In the genomic region with DNA sequence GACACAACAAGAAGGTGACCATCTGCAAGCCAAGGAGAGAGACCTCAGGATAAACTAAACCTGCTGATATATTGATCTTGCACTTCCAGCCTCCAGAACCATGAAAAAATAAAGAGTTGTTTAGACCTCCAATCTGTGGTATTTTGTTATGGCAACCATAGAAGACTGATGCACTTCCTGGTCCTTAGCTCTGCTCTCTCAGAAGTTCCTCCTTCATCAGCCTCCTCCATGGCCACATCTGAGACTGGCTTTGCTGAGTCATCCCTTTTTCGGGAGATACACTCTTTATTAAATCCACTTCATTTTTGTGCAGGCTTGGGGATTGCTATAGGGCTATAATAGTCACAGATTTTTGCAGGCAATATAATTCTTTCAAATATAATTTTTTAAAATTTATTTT, we compare ENCODE assay signal across 22 cellular contexts.
DNase-seq lines count a peak whose midpoint lies in the region; ATAC-seq, FAIRE-seq and TF ChIP-seq lines count a peak whose summit lies in the region.
"Had no signal": no experiment of that assay in that cellular context is flagged by ENCODE, and none has a peak within 500 bp of the region (broad histone marks: within the 10 kb centered on the region; RNA-seq: fewer than 3 reads in every experiment).

No MANE protein-coding gene starts in this region.

- TF ChIP-seq CTCF in PC-9 (conservative IDR thresholded peaks at IDR 0.05) (no peak), K562 (IDR thresholded peaks at IDR 0.05 in 2 of 3, conservative IDR thresholded peaks at IDR 0.05 in 1 of 3; ENCODE audit: insufficient read depth in 2 of 3, low read depth in 1 of 3, low read length in 3 of 3) (no peak), tibial artery (IDR thresholded peaks at IDR 0.05) (no peak)

- H3K27ac Mint-ChIP-seq in activated naive CD8-positive, alpha-beta T cell treated with anti-CD3 and anti-CD28 coated beads, Interleukin-2, amount 10 ng/mL, durations not matched to agents 7 days and 5 days: peak overlapping the region; percentile 70
- H3K27ac Mint-ChIP-seq in activated naive CD8-positive, alpha-beta T cell treated with anti-CD3 and anti-CD28 coated beads for 36 hours: no peak overlapping the region
- H3K27ac Mint-ChIP-seq: activated T-helper 1 cell treated with anti-CD3 and anti-CD28 coated beads, Interleukin-12 subunit alpha, Interleukin-12 subunit beta, Interleukin-2, Interleukin-4 antibody, amounts not matched to agents 30 ng/mL and 10 ng/mL and 1 ng/mL, durations not matched to agents 14 hours and 24 hours and 36 hours had no signal

- WGBS in K562 (ENCODE audit: insufficient coverage, low coverage, missing lambda C conversion rate): 18% methylated on average over 1 of the region's 1 CpG

- TF ChIP-seq RAD21 in K562 (CRISPR knock-in tag; conservative IDR thresholded peaks at IDR 0.05 in 1 of 2, IDR thresholded peaks at IDR 0.05 in 1 of 2): no peak

- intact Hi-C loops in PC-9 (cut with micrococcal nuclease; ENCODE audit: unreplicated experiment) (no loop called here), K562 (cut with micrococcal nuclease) (no loop called here), tibial artery (cut with DNase I; ENCODE audit: low total_unique reads) (no loop called here)

- no peak for TF ChIP-seq EP300 in K562 (IDR thresholded peaks at IDR 0.05; ENCODE audit: low read length)

- in situ Hi-C loops in K562 (cut with MboI): no loop called here

- H3K4me3 Mint-ChIP-seq in activated naive CD8-positive, alpha-beta T cell treated with anti-CD3 and anti-CD28 coated beads, Interleukin-2, amount 10 ng/mL, durations not matched to agents 7 days and 5 days: no peak overlapping the region
- no peak overlapping the region for H3K4me3 Mint-ChIP-seq in activated naive CD8-positive, alpha-beta T cell treated with anti-CD3 and anti-CD28 coated beads for 36 hours
- H3K4me3 Mint-ChIP-seq: activated T-helper 1 cell treated with anti-CD3 and anti-CD28 coated beads, Interleukin-12 subunit alpha, Interleukin-12 subunit beta, Interleukin-2, Interleukin-4 antibody, amounts not matched to agents 30 ng/mL and 10 ng/mL and 1 ng/mL, durations not matched to agents 14 hours and 24 hours and 36 hours had no signal

- peaks cover 15% of the 10 kb centered on the region for H3K36me3 Mint-ChIP-seq in activated naive CD8-positive, alpha-beta T cell treated with anti-CD3 and anti-CD28 coated beads, Interleukin-2, amount 10 ng/mL, durations not matched to agents 7 days and 5 days
- H3K36me3 Mint-ChIP-seq in activated naive CD8-positive, alpha-beta T cell treated with anti-CD3 and anti-CD28 coated beads for 36 hours: peaks cover 5% of the 10 kb centered on the region

- peaks cover 14% of the 10 kb centered on the region for H3K9me3 Mint-ChIP-seq in activated naive CD8-positive, alpha-beta T cell treated with anti-CD3 and anti-CD28 coated beads, Interleukin-2, amount 10 ng/mL, durations not matched to agents 7 days and 5 days
- peaks cover 16% of the 10 kb centered on the region for H3K9me3 Mint-ChIP-seq in activated naive CD8-positive, alpha-beta T cell treated with anti-CD3 and anti-CD28 coated beads for 36 hours

- no peak overlapping the region for H3K4me3 ChIP-seq in PC-9
- no peak overlapping the region for H3K4me3 ChIP-seq in K562
- no peak overlapping the region for H3K4me3 ChIP-seq in tibial artery
- H3K4me3 ChIP-seq: coronary artery, HAP-1, sigmoid colon, upper lobe of left lung had no signal

- peak; percentile 82 for ATAC-seq in activated naive CD8-positive, alpha-beta T cell treated with anti-CD3 and anti-CD28 coated beads, Interleukin-2, amount 10 ng/mL, durations not matched to agents 7 days and 5 days (ENCODE audit: low read depth)
- ATAC-seq in K562: peak; percentile 71
- ATAC-seq in GM18505 (IDR thresholded peaks at IDR 0.05; ENCODE audit: unreplicated experiment): no peak
- ATAC-seq in GM21447 (IDR thresholded peaks at IDR 0.05; ENCODE audit: unreplicated experiment): no peak

- H4K20me1 ChIP-seq in PC-9 (ENCODE audit: insufficient read depth): no peaks in the 10 kb centered on the region
- H4K20me1 ChIP-seq in K562 (replicated peaks; ENCODE audit: control insufficient read depth, insufficient read depth, low read length): no peaks in the 10 kb centered on the region

- no peaks in the 10 kb centered on the region for H3K79me2 ChIP-seq in PC-9 (ENCODE audit: low read depth)
- H3K79me2 ChIP-seq in K562 (ENCODE audit: control insufficient read depth, insufficient read depth, low read length): no peaks in the 10 kb centered on the region

- no peaks in the 10 kb centered on the region for H3K9me1 ChIP-seq in K562 (ENCODE audit: control insufficient read depth, insufficient read depth, low read length)

- BruUV-seq in PC-9 (replicated peaks; lab: Mats Ljungman, UMichigan) (no TSS peak), K562 (replicated peaks; lab: Mats Ljungman, UMichigan) (no TSS peak)

- FAIRE-seq in K562 (lab: Jason Lieb, UNC): peak; percentile 82
- FAIRE-seq: astrocyte, islet of Langerhans had no signal

- H3K9ac ChIP-seq in K562 (ENCODE audit: insufficient read depth in 1 of 2, low read depth in 2 of 2, low read length in 2 of 2): no peak overlapping the region

- H3K36me3 ChIP-seq in PC-9 (ENCODE audit: low read depth) (no peaks in the 10 kb centered on the region), K562 (ENCODE audit: control insufficient read depth, insufficient read depth, low read length) (no peaks in the 10 kb centered on the region), tibial artery (no peaks in the 10 kb centered on the region)
- H3K36me3 ChIP-seq: HAP-1, sigmoid colon, upper lobe of left lung had no signal

- no peaks in the 10 kb centered on the region; the same call in 1 of the 2 replicates for H3K9me3 ChIP-seq in PC-9 (ENCODE audit: insufficient read depth, low read depth)
- peaks cover 8% of the 10 kb centered on the region for H3K9me3 ChIP-seq in K562 (replicated peaks; ENCODE audit: control insufficient read depth, insufficient read depth, low read depth, low read length)
- no peaks in the 10 kb centered on the region for H3K9me3 ChIP-seq in tibial artery
- H3K9me3 ChIP-seq: HAP-1, upper lobe of left lung had no signal

- H3K9me2 ChIP-seq in PC-9 (ENCODE audit: insufficient read depth): no peaks in the 10 kb centered on the region

- H3K4me2 ChIP-seq in PC-9 (no peak overlapping the region), K562 (ENCODE audit: insufficient read depth, low read length) (no peak overlapping the region)

- DNase-seq in activated naive CD8-positive, alpha-beta T cell treated with anti-CD3 and anti-CD28 coated beads, Interleukin-2, amount 10 ng/mL, durations not matched to agents 7 days and 5 days: no peak
- DNase-seq in activated naive CD8-positive, alpha-beta T cell treated with anti-CD3 and anti-CD28 coated beads for 36 hours: no peak
- DNase-seq in PC-9 (no peak), K562 (ENCODE audit: extremely low read depth in 1 of 4, low spot score in 3 of 4) (peak in 3 of 4 experiments; percentile 17 to 48 (median 32)), tibial artery (no peak), DMS153 treated with DMSO at 0.1 percent for 48 hours (lab: John Stamatoyannopoulos, UW; ENCODE audit: unreplicated experiment) (no peak)
- DNase-seq: glutamatergic neuron; NCI-H1694 treated with DMSO at 0.1 percent for 48 hours; NCI-H526; nucleus accumbens; sigmoid colon; stimulated activated CD4-positive, alpha-beta T cell treated with anti-CD3 and anti-CD28 coated beads, Interleukin-2, amount 100 ng/mL, for 48 hours; stimulated activated CD8-positive, alpha-beta memory T cell treated with anti-CD3 and anti-CD28 coated beads, Interleukin-4, amount 100 ng/mL, for 48 hours; T-helper 2 cell had no signal

- POLR2A ChIA-PET in activated naive CD8-positive, alpha-beta T cell treated with anti-CD3 and anti-CD28 coated beads, Interleukin-2, amount 10 ng/mL, durations not matched to agents 7 days and 5 days (lab: Charles Lee): interaction anchor here (0.6 kb wide), 2 partner anchors 72 to 83 kb away, joined by 3 to 4 read pairs; no protein-coding TSS in a partner anchor
- POLR2A ChIA-PET in PC-9 (lab: Charles Lee; ENCODE audit: unreplicated experiment): no interaction called here
- POLR2A ChIA-PET in K562 (lab: Yijun Ruan, JAX): interaction anchor here (1.0 kb wide), 1 partner anchor 8 kb away, joined by 5 read pairs; no protein-coding TSS in a partner anchor

- CTCF ChIA-PET in PC-9 (lab: Charles Lee): no interaction called here
- CTCF ChIA-PET in K562 (lab: Yijun Ruan, JAX; ENCODE audit: low intra/inter-chr PET ratio): no interaction called here

- H3K27me3 ChIP-seq in PC-9 (ENCODE audit: insufficient read depth, low read depth): no peaks in the 10 kb centered on the region
- no peaks in the 10 kb centered on the region for H3K27me3 ChIP-seq in K562 (ENCODE audit: control insufficient read depth in 2 of 2, insufficient read depth in 2 of 2, low read length in 2 of 2)
- H3K27me3 ChIP-seq in tibial artery: no peaks in the 10 kb centered on the region
- H3K27me3 ChIP-seq: sigmoid colon, upper lobe of left lung had no signal

- no peaks in the 10 kb centered on the region for H3F3A ChIP-seq in PC-9 (ENCODE audit: insufficient read depth, low read depth)

- no peaks in the 10 kb centered on the region for H3K4me1 ChIP-seq in PC-9 (replicated peaks; ENCODE audit: insufficient read depth)
- H3K4me1 ChIP-seq in K562 (replicated peaks in 1 of 2; ENCODE audit: control insufficient read depth in 2 of 2, insufficient read depth in 2 of 2, low read length in 2 of 2): peaks cover 0 to 3% of the 10 kb centered on the region in 2 experiments; a peak in 2 of 5 replicates
- H3K4me1 ChIP-seq in tibial artery: peaks cover 0 to 5% (median 0%) of the 10 kb centered on the region in 4 donors
- H3K4me1 ChIP-seq: HAP-1 had no signal

- H2AFZ ChIP-seq in PC-9 (peak overlapping the region; percentile 27; the same call in 1 of the 2 replicates), K562 (ENCODE audit: low read depth, low read length) (peak overlapping the region; percentile 51; the same call in 1 of the 2 replicates)

- H3K27me3 Mint-ChIP-seq in activated naive CD8-positive, alpha-beta T cell treated with anti-CD3 and anti-CD28 coated beads, Interleukin-2, amount 10 ng/mL, durations not matched to agents 7 days and 5 days: no peaks in the 10 kb centered on the region
- H3K27me3 Mint-ChIP-seq in activated naive CD8-positive, alpha-beta T cell treated with anti-CD3 and anti-CD28 coated beads for 36 hours: no peaks in the 10 kb centered on the region

- H3K27ac ChIP-seq in PC-9: no peak overlapping the region
- no peak overlapping the region for H3K27ac ChIP-seq in K562 (ENCODE audit: extremely low read depth, low read depth, low read length)
- H3K27ac ChIP-seq in tibial artery: no peak overlapping the region
- H3K27ac ChIP-seq: coronary artery, sigmoid colon had no signal

- H3K4me1 Mint-ChIP-seq in activated naive CD8-positive, alpha-beta T cell treated with anti-CD3 and anti-CD28 coated beads, Interleukin-2, amount 10 ng/mL, durations not matched to agents 7 days and 5 days: peaks cover 25% of the 10 kb centered on the region
- peaks cover 8% of the 10 kb centered on the region for H3K4me1 Mint-ChIP-seq in activated naive CD8-positive, alpha-beta T cell treated with anti-CD3 and anti-CD28 coated beads for 36 hours

- TF ChIP-seq POLR2A in K562 (conservative IDR thresholded peaks at IDR 0.05) (no peak), GM18505 (IDR thresholded peaks at IDR 0.05; ENCODE audit: borderline replicate concordance, extremely low read depth, insufficient read depth, insufficient read length) (no peak)

Comparison
In these comparisons a context has a peak if more than half of its experiments do, and no peak if none do; other contexts are left out.
1. ATAC-seq: peak in activated naive CD8-positive, alpha-beta T cell treated with anti-CD3 and anti-CD28 coated beads, Interleukin-2, amount 10 ng/mL, durations not matched to agents 7 days and 5 days (single experiment) and K562 (single experiment); none in GM18505 (single experiment) and GM21447 (single experiment).
2. DNase-seq: peak in K562 (3 of 4); none in activated naive CD8-positive, alpha-beta T cell treated with anti-CD3 and anti-CD28 coated beads, Interleukin-2, amount 10 ng/mL, durations not matched to agents 7 days and 5 days (single experiment), activated naive CD8-positive, alpha-beta T cell treated with anti-CD3 and anti-CD28 coated beads for 36 hours (single experiment), PC-9 (0 of 2), tibial artery (0 of 2) and DMS153 treated with DMSO at 0.1 percent for 48 hours (single experiment).